ENCODE assay signal across 25 cellular contexts in genomic region chr18:80166725-80167124, GRCh38.
"Had no signal": no experiment of that assay in that cellular context is flagged by ENCODE, and none has a peak within 500 bp of the region (broad histone marks: within the 10 kb centered on the region; RNA-seq: fewer than 3 reads in every experiment).

No MANE protein-coding gene starts in this region.

- H3K4me1 ChIP-seq: ascending aorta, breast epithelium, colonic mucosa had no signal

- H3K27me3 ChIP-seq: ascending aorta, breast epithelium, cardiac muscle cell, colonic mucosa, dorsolateral prefrontal cortex had no signal

- DNase-seq: activated B cell treated with CpG ODN at 0.5 μM for 24 hours; activated CD4-positive, alpha-beta T cell treated with anti-CD3 and anti-CD28 coated beads for 48 hours; activated CD4-positive, alpha-beta T cell treated with anti-CD3 and anti-CD28 coated beads, Interleukin-2, amount 50 U/mL, for 1 hour; activated CD4-positive, alpha-beta T cell treated with anti-CD3 and anti-CD28 coated beads, Interleukin-2, amount 50 U/mL, for 48 hours; activated CD8-positive, alpha-beta memory T cell treated with anti-CD3 and anti-CD28 coated beads for 24 hours; activated CD8-positive, alpha-beta T cell treated with anti-CD3 and anti-CD28 coated beads for 36 hours; activated effector memory CD4-positive, alpha-beta T cell treated with Interleukin-2 at 50 U/mL for 16 hours; activated gamma-delta T cell treated with Interleukin-2 at 50 U/mL for 16 hours; activated naive CD4-positive, alpha-beta T cell treated with anti-CD3 and anti-CD28 coated beads, Interleukin-2, amount 50 U/mL, for 16 hours; activated naive CD4-positive, alpha-beta T cell treated with Interleukin-2 at 50 U/mL for 16 hours; activated T-cell treated with anti-CD3 and anti-CD28 coated beads, Interleukin-2, amount 50 U/mL, for 4 hours; central memory CD4-positive, alpha-beta T cell; cerebellar nuclear complex; colonic mucosa; effector memory CD4-positive, alpha-beta T cell; endodermal cell; foreskin fibroblast; T-helper 1 cell; T-helper 17 cell; T1000; WERI-Rb-1 had no signal

- H3K4me3 ChIP-seq: ascending aorta, breast epithelium, cardiac muscle cell, colonic mucosa, dorsolateral prefrontal cortex had no signal

- H3K36me3 ChIP-seq: ascending aorta, breast epithelium, cardiac muscle cell, colonic mucosa had no signal

- H3K9me3 ChIP-seq: breast epithelium, colonic mucosa had no signal

- H3K27ac ChIP-seq: ascending aorta, breast epithelium, cardiac muscle cell, colonic mucosa, dorsolateral prefrontal cortex, WERI-Rb-1 had no signal
